ENCODE assay signal across 8 cellular contexts in genomic region chr5:1380011-1380817, GRCh38. TPM values are rescaled to one million over a fixed set of nuclear protein-coding genes. Genes with fewer than 3 reads are reported as not detected.
DNase-seq lines count a peak whose midpoint lies in the region; ATAC-seq and TF ChIP-seq lines count a peak whose summit lies in the region.

No MANE protein-coding gene starts in this region.

- H3K36me3 ChIP-seq in Panc1 (ENCODE audit: control insufficient read depth, insufficient read depth, low read length): no peaks in the 10 kb centered on the region
- H3K36me3 ChIP-seq in left ventricle myocardium inferior: no peaks in the 10 kb centered on the region

- H3K27ac Mint-ChIP-seq in HFFc6: no peak overlapping the region

- ATAC-seq in Panc1: peak; percentile 92
- no peak for ATAC-seq in GM18873 (IDR thresholded peaks at IDR 0.05; ENCODE audit: low FRiP score, unreplicated experiment)
- no peak for ATAC-seq in GM18870 (IDR thresholded peaks at IDR 0.05; ENCODE audit: unreplicated experiment)

- POLR2A ChIA-PET in Panc1 (lab: Charles Lee): no interaction called here

- in situ Hi-C loops in Panc1 (cut with HindIII; ENCODE audit: low pct_unique_long_range_greater_than_20kb, low sequenced_read_pairs): no loop called here

- no TSS peak for BruUV-seq in Panc1 (replicated peaks; lab: Mats Ljungman, UMichigan)

- H3K4me1 Mint-ChIP-seq in HFFc6 (ENCODE audit: low read depth): peaks cover 1% of the 10 kb centered on the region; the same call in 1 of the 2 replicates

- H3K27ac ChIP-seq in Panc1 (ENCODE audit: low read length): no peak overlapping the region
- H3K27ac ChIP-seq in left ventricle myocardium inferior (replicated peaks): no peak overlapping the region

- H3K27me3 ChIP-seq in Panc1 (ENCODE audit: control insufficient read depth, insufficient read depth, low read length) (no peaks in the 10 kb centered on the region), left ventricle myocardium inferior (ENCODE audit: low read depth) (peaks cover 73% of the 10 kb centered on the region)

- DNase-seq in HFFc6 (no peak), Panc1 (ENCODE audit: low read depth, low spot score) (no peak), activated gamma-delta T cell treated with Interleukin-2 at 50 U/mL for 16 hours (peak; percentile 55), left ventricle myocardium inferior (peak; percentile 38)
- peak; percentile 29 to 40 for DNase-seq in stimulated activated CD4-positive, alpha-beta T cell treated with anti-CD3 and anti-CD28 coated beads, Interleukin-15, amount 100 ng/mL, for 1 hour (ENCODE audit: low read depth in 1 of 2, low spot score in 1 of 2)

- CTCF ChIA-PET in Panc1 (lab: Charles Lee): interaction anchor here (0.5 to 1.6 kb wide), 9 partner anchors 11 to 370 kb away, joined by 3 to 7 read pairs (median 3); no protein-coding TSS in a partner anchor

- peak; percentile 67; the same call in 2 of the 3 replicates for TF ChIP-seq CTCF in GM12872 (IDR thresholded peaks at IDR 0.05; ENCODE audit: insufficient read depth, low read depth, low read length)
- TF ChIP-seq CTCF in HFFc6 (IDR thresholded peaks at IDR 0.05): peak; percentile 56
- TF ChIP-seq CTCF in Panc1 (IDR thresholded peaks at IDR 0.05): peak; percentile 93
- TF ChIP-seq CTCF in left ventricle myocardium inferior (IDR thresholded peaks at IDR 0.05; ENCODE audit: borderline replicate concordance): peak; percentile 76

- intact Hi-C loops in Panc1 (cut with micrococcal nuclease; ENCODE audit: unreplicated experiment): no loop called here
- intact Hi-C loops in left ventricle myocardium inferior (cut with micrococcal nuclease): no loop called here

- no peaks in the 10 kb centered on the region for H3K36me3 Mint-ChIP-seq in HFFc6 (ENCODE audit: low read depth)

- H3K4me3 ChIP-seq in Panc1 (ENCODE audit: low read depth in 2 of 2, low read length in 2 of 2): peak overlapping the region; percentile 19 to 40
- H3K4me3 ChIP-seq in left ventricle myocardium inferior: peak overlapping the region; percentile 32

- 0 out of 2 replicates have a peak, but pooled peaks cover 3% of the 10 kb centered on the region for H3K9me3 Mint-ChIP-seq in HFFc6

- H3K9me3 ChIP-seq in Panc1 (ENCODE audit: control insufficient read depth, insufficient read depth, low read depth, low read length): no peaks in the 10 kb centered on the region
- H3K9me3 ChIP-seq in left ventricle myocardium inferior (replicated peaks): no peaks in the 10 kb centered on the region

- no peaks in the 10 kb centered on the region; the same call in 1 of the 2 replicates for H3K4me1 ChIP-seq in Panc1 (ENCODE audit: control insufficient read depth, insufficient read depth, low read length)
- peaks cover 20% of the 10 kb centered on the region for H3K4me1 ChIP-seq in left ventricle myocardium inferior

- peaks cover 37% of the 10 kb centered on the region for H3K27me3 Mint-ChIP-seq in HFFc6 (ENCODE audit: insufficient read depth)

- H3K4me3 Mint-ChIP-seq in HFFc6: no peak overlapping the region

RNA-seq across cellular contexts. Expression of gene CLPTM1L, which starts 35.3 kb away (rescaled TPM):
- total RNA-seq in HFFc6 (2021; fragmentation: NEBNext Ultra II Directional; extraction: Animal tissue kit (Norgen Biotek cat#: 25700)): 100 to 1,000 TPM; 119 to 164 (median 143) TPM
- total RNA-seq in Panc1 (2021; ENCODE audit: unreplicated experiment): 188 TPM
- polyA plus RNA-seq in Panc1 (2012; ENCODE audit: insufficient read length): 187 TPM
- total RNA-seq in left ventricle myocardium inferior: 34.2 TPM

Comparison
In these comparisons a context has a peak if more than half of its experiments do, and no peak if none do; other contexts are left out.
1. DNase-seq: peak in activated gamma-delta T cell treated with Interleukin-2 at 50 U/mL for 16 hours (single experiment), left ventricle myocardium inferior (single experiment) and stimulated activated CD4-positive, alpha-beta T cell treated with anti-CD3 and anti-CD28 coated beads, Interleukin-15, amount 100 ng/mL, for 1 hour (2 of 2); none in HFFc6 (single experiment) and Panc1 (single experiment).
2. Peak in every context shown above with its lines, with median percentiles within 50 percentile points of each other: CTCF ChIP-seq.